Comparison of ENCODE assay signal across 8 cellular contexts in the genomic region with DNA sequence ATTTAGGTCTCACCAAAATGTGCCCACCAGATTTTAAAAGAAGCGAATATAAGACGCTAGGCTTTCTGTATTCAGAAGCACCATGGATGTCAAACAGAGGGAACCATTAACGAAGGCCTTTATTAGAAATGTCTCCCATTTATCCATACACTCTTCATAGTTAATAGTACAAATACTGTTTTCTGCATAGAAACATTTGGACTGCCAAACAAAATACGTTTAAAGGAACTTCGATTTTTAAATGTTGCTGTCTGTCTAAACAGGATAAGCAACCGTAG. TPM values are rescaled to one million over a fixed set of nuclear protein-coding genes. Genes with fewer than 3 reads are reported as not detected.
DNase-seq lines count a peak whose midpoint lies in the region; ATAC-seq and TF ChIP-seq lines count a peak whose summit lies in the region.

No MANE protein-coding gene starts in this region.

- H3K27me3 ChIP-seq in CD8-positive, alpha-beta T cell (ENCODE audit: insufficient read depth, low read length) = no peaks in the 10 kb centered on the region
- H3K27me3 ChIP-seq in MG63 = no peaks in the 10 kb centered on the region

- H3K4me1 ChIP-seq in CD8-positive, alpha-beta T cell (ENCODE audit: insufficient read depth, low read length) = peaks cover 17% of the 10 kb centered on the region

- no peak for ATAC-seq in CD8-positive, alpha-beta T cell
- ATAC-seq in HG03175 (IDR thresholded peaks at IDR 0.05; ENCODE audit: unreplicated experiment) (no peak), HG02798 (IDR thresholded peaks at IDR 0.05; ENCODE audit: poor library complexity, unreplicated experiment) (no peak), GM19452 (IDR thresholded peaks at IDR 0.05; ENCODE audit: unreplicated experiment) (no peak)

- CTCF ChIA-PET in CD8-positive, alpha-beta T cell (lab: Charles Lee) = interaction anchor here (1.0 to 1.6 kb wide), 2 partner anchors 9 to 42 kb away, joined by 3 to 6 read pairs; a partner anchor contains a TSS

- POLR2A ChIA-PET in CD8-positive, alpha-beta T cell (lab: Charles Lee) = interaction anchor here (0.7 to 6.1 kb wide), 7 partner anchors 10 to 180 kb away, joined by 3 to 162 read pairs (median 4); a partner anchor contains a TSS

- peak overlapping the region; percentile 96 for H3K27ac ChIP-seq in CD8-positive, alpha-beta T cell (ENCODE audit: low read depth, low read length)

- no peaks in the 10 kb centered on the region for H3K9me3 Mint-ChIP-seq in CD8-positive, alpha-beta T cell
- H3K9me3 Mint-ChIP-seq in dendritic cell treated with granulocyte-macrophage colony-stimulating factor and Interleukin-4, amounts not matched to agents 40 ng/mL and 50 ng/mL, for 4 days = no peaks in the 10 kb centered on the region
- H3K9me3 Mint-ChIP-seq in nephron = no peaks in the 10 kb centered on the region

- TF ChIP-seq CTCF in CD8-positive, alpha-beta T cell (IDR thresholded peaks at IDR 0.05) = no peak
- no peak for TF ChIP-seq CTCF in nephron (IDR thresholded peaks at IDR 0.05; ENCODE audit: unreplicated experiment in 3 of 3)

- H3K27me3 Mint-ChIP-seq in CD8-positive, alpha-beta T cell (ENCODE audit: low read depth) = no peaks in the 10 kb centered on the region
- no peaks in the 10 kb centered on the region for H3K27me3 Mint-ChIP-seq in dendritic cell treated with granulocyte-macrophage colony-stimulating factor and Interleukin-4, amounts not matched to agents 40 ng/mL and 50 ng/mL, for 4 days
- H3K27me3 Mint-ChIP-seq in nephron (ENCODE audit: low read depth) = no peaks in the 10 kb centered on the region

- no peaks in the 10 kb centered on the region for H3K36me3 ChIP-seq in CD8-positive, alpha-beta T cell (ENCODE audit: insufficient read depth, low read length)
- H3K36me3 ChIP-seq in MG63 = no peaks in the 10 kb centered on the region

- DNase-seq in CD8-positive, alpha-beta T cell = no peak
- no peak for DNase-seq in MG63
- no peak for DNase-seq in DMS 273 (lab: John Stamatoyannopoulos, UW; ENCODE audit: unreplicated experiment)

- H3K4me3 Mint-ChIP-seq in CD8-positive, alpha-beta T cell = peak overlapping the region; percentile 96
- H3K4me3 Mint-ChIP-seq in dendritic cell treated with granulocyte-macrophage colony-stimulating factor and Interleukin-4, amounts not matched to agents 40 ng/mL and 50 ng/mL, for 4 days = peak overlapping the region; percentile 85
- H3K4me3 Mint-ChIP-seq in nephron = peak overlapping the region; percentile 86 to 95 (median 93)

- peaks cover 10% of the 10 kb centered on the region for H3K36me3 Mint-ChIP-seq in CD8-positive, alpha-beta T cell
- peaks cover 13% of the 10 kb centered on the region for H3K36me3 Mint-ChIP-seq in dendritic cell treated with granulocyte-macrophage colony-stimulating factor and Interleukin-4, amounts not matched to agents 40 ng/mL and 50 ng/mL, for 4 days (ENCODE audit: low read depth)
- no peaks in the 10 kb centered on the region for H3K36me3 Mint-ChIP-seq in nephron (ENCODE audit: low read depth)

- H3K4me3 ChIP-seq in CD8-positive, alpha-beta T cell (ENCODE audit: low read depth, low read length) = peak overlapping the region; percentile 75
- peak overlapping the region; percentile 48 for H3K4me3 ChIP-seq in MG63

- intact Hi-C loops in CD8-positive, alpha-beta T cell (cut with DNase I, micrococcal nuclease) = loop anchor here (2.0 to 10.0 kb wide), 2 partner anchors 102 to 510 kb away; a partner anchor contains a TSS
- intact Hi-C loops in dendritic cell treated with granulocyte-macrophage colony-stimulating factor and Interleukin-4, amounts not matched to agents 40 ng/mL and 50 ng/mL, for 4 days (cut with micrococcal nuclease) = loop anchor here (1.0 kb wide), 1 partner anchor 9 kb away; a partner anchor contains a TSS

- H3K27ac Mint-ChIP-seq in CD8-positive, alpha-beta T cell = peak overlapping the region; percentile 99
- H3K27ac Mint-ChIP-seq in dendritic cell treated with granulocyte-macrophage colony-stimulating factor and Interleukin-4, amounts not matched to agents 40 ng/mL and 50 ng/mL, for 4 days = peak overlapping the region; percentile 97
- H3K27ac Mint-ChIP-seq in nephron = peak overlapping the region; percentile 96 to 99 (median 99)

- H3K4me1 Mint-ChIP-seq in CD8-positive, alpha-beta T cell (ENCODE audit: low read depth) = peaks cover 23% of the 10 kb centered on the region
- H3K4me1 Mint-ChIP-seq in dendritic cell treated with granulocyte-macrophage colony-stimulating factor and Interleukin-4, amounts not matched to agents 40 ng/mL and 50 ng/mL, for 4 days (ENCODE audit: low read depth) = peaks cover 26% of the 10 kb centered on the region
- H3K4me1 Mint-ChIP-seq in nephron = peaks cover 10% of the 10 kb centered on the region

- no peaks in the 10 kb centered on the region for H3K9me3 ChIP-seq in CD8-positive, alpha-beta T cell (ENCODE audit: low read length)
- no peaks in the 10 kb centered on the region for H3K9me3 ChIP-seq in MG63

RNA-seq across cellular contexts. Expression of gene HFE, which starts 32.6 kb away (rescaled TPM):
- total RNA-seq in CD8-positive, alpha-beta T cell = under 1 TPM; 0.30 to 0.44 TPM
- total RNA-seq in MG63 (2014; rRNA removed; shearing (Covaris generic); ENCODE audit: low replicate concordance) = 7.7 and 9.1 TPM in 2 replicates
